ENCODE assay signal across 14 cellular contexts in genomic region chr17:6712854-6713129, GRCh38. TPM values are rescaled to one million over a fixed set of nuclear protein-coding genes. Genes with fewer than 3 reads are reported as not detected.
DNase-seq lines count a peak whose midpoint lies in the region; ATAC-seq and TF ChIP-seq lines count a peak whose summit lies in the region.
"Had no signal": no experiment of that assay in that cellular context is flagged by ENCODE, and none has a peak within 500 bp of the region (broad histone marks: within the 10 kb centered on the region; RNA-seq: fewer than 3 reads in every experiment).

No MANE protein-coding gene starts in this region.

- H3K4me3 Mint-ChIP-seq in endodermal cell: peak overlapping the region; percentile 73
- peak overlapping the region; percentile 56 to 80 (median 59) for H3K4me3 Mint-ChIP-seq in nephron

- H3K36me3 ChIP-seq in BLaER1 (no peaks in the 10 kb centered on the region), endodermal cell (ENCODE audit: control insufficient read depth, insufficient read depth, low read length) (no peaks in the 10 kb centered on the region), mucosa of descending colon (ENCODE audit: low read depth) (no peaks in the 10 kb centered on the region)
- no peaks in the 10 kb centered on the region for H3K36me3 ChIP-seq in effector memory CD4-positive, alpha-beta T cell (ENCODE audit: control insufficient read depth, insufficient read depth, low read length)

- intact Hi-C loops in mucosa of descending colon (cut with DNase I, micrococcal nuclease): no loop called here

- H3K9me3 ChIP-seq in BLaER1: peaks cover 10% of the 10 kb centered on the region
- peaks cover 10% of the 10 kb centered on the region for H3K9me3 ChIP-seq in endodermal cell (ENCODE audit: control insufficient read depth, low read length)
- no peaks in the 10 kb centered on the region for H3K9me3 ChIP-seq in effector memory CD4-positive, alpha-beta T cell (ENCODE audit: control insufficient read depth, low read length)
- no peaks in the 10 kb centered on the region for H3K9me3 ChIP-seq in mucosa of descending colon

- peak; percentile 24 for DNase-seq in HuH-7.5 (ENCODE audit: low spot score)
- no peak for DNase-seq in endodermal cell
- no peak for DNase-seq in caudate nucleus (lab: John Stamatoyannopoulos, UW)
- DNase-seq in effector memory CD4-positive, alpha-beta T cell: no peak
- no peak for DNase-seq in AG08395 (ENCODE audit: low spot score)
- DNase-seq in mucosa of descending colon: no peak
- DNase-seq: activated gamma-delta T cell treated with Interleukin-2 at 50 U/mL for 16 hours; DMS 273 treated with DMSO at 0.1 percent for 48 hours; effector CD8-positive, alpha-beta T cell; kidney glomerular epithelial cell; NCI-H187 had no signal

- H3K36me3 Mint-ChIP-seq in endodermal cell (ENCODE audit: low read depth): peaks cover 2% of the 10 kb centered on the region
- no peaks in the 10 kb centered on the region for H3K36me3 Mint-ChIP-seq in nephron (ENCODE audit: low read depth)

- H3K27me3 ChIP-seq in BLaER1: peaks cover 29% of the 10 kb centered on the region
- peaks cover 24% of the 10 kb centered on the region for H3K27me3 ChIP-seq in endodermal cell (ENCODE audit: control insufficient read depth, insufficient read depth, low read length, poor library complexity, severe bottlenecking)
- H3K27me3 ChIP-seq in effector memory CD4-positive, alpha-beta T cell (replicated peaks; ENCODE audit: control insufficient read depth, insufficient read depth, low read length, poor library complexity, severe bottlenecking): no peaks in the 10 kb centered on the region

- TF ChIP-seq CTCF in endodermal cell (conservative IDR thresholded peaks at IDR 0.05) (no peak), nephron (IDR thresholded peaks at IDR 0.05; ENCODE audit: unreplicated experiment in 3 of 3) (no peak), mucosa of descending colon (IDR thresholded peaks at IDR 0.05) (no peak)

- H3K4me2 ChIP-seq in BLaER1: peak overlapping the region; percentile 79

- H3K4me1 ChIP-seq in BLaER1: peaks cover 21% of the 10 kb centered on the region
- H3K4me1 ChIP-seq in endodermal cell (ENCODE audit: control insufficient read depth, insufficient read depth, low read length): no peaks in the 10 kb centered on the region
- H3K4me1 ChIP-seq in effector memory CD4-positive, alpha-beta T cell (ENCODE audit: control insufficient read depth, insufficient read depth, low read length, poor library complexity, severe bottlenecking): peaks cover 5% of the 10 kb centered on the region
- no peaks in the 10 kb centered on the region for H3K4me1 ChIP-seq in mucosa of descending colon (ENCODE audit: low read depth)

- 14 to 36% methylated on average over 8 to 14 of the region's 14 CpGs for WGBS in endodermal cell (ENCODE audit: insufficient coverage in 1 of 2, insufficient read length in 1 of 2), 2 experiments

- peaks cover 9% of the 10 kb centered on the region for H3K4me1 Mint-ChIP-seq in endodermal cell
- H3K4me1 Mint-ChIP-seq in nephron: peaks cover 14% of the 10 kb centered on the region

- no peak overlapping the region for H3K27ac ChIP-seq in BLaER1
- no peak overlapping the region for H3K27ac ChIP-seq in endodermal cell (ENCODE audit: low read depth, low read length)
- H3K27ac ChIP-seq in caudate nucleus (ENCODE audit: low read depth, low read length): no peak overlapping the region
- no peak overlapping the region for H3K27ac ChIP-seq in effector memory CD4-positive, alpha-beta T cell (ENCODE audit: insufficient read depth, low read length, poor library complexity, severe bottlenecking)

- H3K4me3 ChIP-seq in BLaER1 (peak overlapping the region; percentile 57), endodermal cell (ENCODE audit: low read length) (peak overlapping the region; percentile 81), mucosa of descending colon (no peak overlapping the region)
- no peak overlapping the region for H3K4me3 ChIP-seq in effector memory CD4-positive, alpha-beta T cell (ENCODE audit: insufficient read depth, low read depth, low read length, poor library complexity, severe bottlenecking)

- peaks cover 6% of the 10 kb centered on the region; the same call in 1 of the 2 replicates for H4K20me1 ChIP-seq in BLaER1

- peaks cover 26% of the 10 kb centered on the region for H3K9me3 Mint-ChIP-seq in endodermal cell
- peaks cover 31% of the 10 kb centered on the region for H3K9me3 Mint-ChIP-seq in nephron

- peak overlapping the region; percentile 26 for H3K27ac Mint-ChIP-seq in endodermal cell
- H3K27ac Mint-ChIP-seq in nephron: no peak overlapping the region

- H3K9ac ChIP-seq in BLaER1 (no peak overlapping the region), endodermal cell (ENCODE audit: extremely low read depth, low read length, poor library complexity, severe bottlenecking) (no peak overlapping the region)

- ATAC-seq in mucosa of descending colon: no peak

- H3K27me3 Mint-ChIP-seq in endodermal cell (ENCODE audit: insufficient read depth) (peaks cover 47% of the 10 kb centered on the region), nephron (ENCODE audit: low read depth) (peaks cover 91% of the 10 kb centered on the region)

RNA-seq across cellular contexts. Expression of gene SLC13A5, which starts 0.4 kb away (rescaled TPM):
- total RNA-seq in endodermal cell (1 to 10 TPM; 3.9 to 8.4 TPM), mucosa of descending colon (not detected)
- 1.5 TPM for polyA plus RNA-seq in endodermal cell (2013, experiment 1 of 2)
- 0.66 TPM for polyA plus RNA-seq in endodermal cell (2013, experiment 2 of 2)
- total RNA-seq: HT1080 had no signal

RNA-seq across cellular contexts. Expression of gene XAF1, which starts 43.1 kb away (rescaled TPM):
- total RNA-seq in endodermal cell (under 1 TPM in 1 of 2 donors, not detected in 1; 0.35 TPM), mucosa of descending colon (10 to 100 TPM; 15.7 to 37.4 (median 25.4) TPM)
- polyA plus RNA-seq in endodermal cell (2013, experiment 1 of 2): 0.32 TPM
- polyA plus RNA-seq in endodermal cell (2013, experiment 2 of 2): not detected
- total RNA-seq: HT1080 had no signal

Comparison
In these comparisons a context has a peak if more than half of its experiments do, and no peak if none do; other contexts are left out.
1. H3K4me3 ChIP-seq: peak in BLaER1 (single experiment) and endodermal cell (single experiment); none in effector memory CD4-positive, alpha-beta T cell (single experiment) and mucosa of descending colon (single experiment).
2. RNA of gene SLC13A5, which starts 0.4 kb away (total RNA-seq): 3.9 to 8.4 TPM in endodermal cell; not detected in mucosa of descending colon; every median in the first group is over 4 times any median in the second.
3. RNA of gene XAF1, which starts 43.1 kb away (total RNA-seq): 15.7 to 37.4 TPM in mucosa of descending colon; 0.35 TPM in endodermal cell; every median in the first group is over 10 times any median in the second.